17 cellular contexts compared by ENCODE assay signal in genomic region chr10:17961551-17962422, GRCh38.
DNase-seq lines count a peak whose midpoint lies in the region; ATAC-seq and TF ChIP-seq lines count a peak whose summit lies in the region.
"Had no signal": no experiment of that assay in that cellular context is flagged by ENCODE, and none has a peak within 500 bp of the region (broad histone marks: within the 10 kb centered on the region; RNA-seq: fewer than 3 reads in every experiment).

No MANE protein-coding gene starts in this region.

- DNase-seq in EH (ENCODE audit: low read depth), result peak; percentile 31
- DNase-seq in NOMO-1 treated with DMSO at 0.1 percent for 48 hours (lab: John Stamatoyannopoulos, UW; ENCODE audit: unreplicated experiment), result peak; percentile 81
- DNase-seq in astrocyte of the spinal cord (ENCODE audit: low read depth, low spot score), result peak; percentile 33
- peak; percentile 16 for DNase-seq in kidney glomerular epithelial cell (lab: John Stamatoyannopoulos, UW)
- no peak for DNase-seq in AG08396 (ENCODE audit: low spot score)
- no peak for DNase-seq in SHP77 (lab: John Stamatoyannopoulos, UW)
- DNase-seq in activated CD8-positive, alpha-beta memory T cell treated with anti-CD3 and anti-CD28 coated beads for 24 hours, result no peak
- DNase-seq: activated CD4-positive, alpha-beta T cell treated with anti-CD3 and anti-CD28 coated beads for 48 hours; DMS 273 treated with DMSO at 0.1 percent for 48 hours; effector memory CD8-positive, alpha-beta T cell; gastrocnemius medialis; lower lobe of right lung; naive thymus-derived CD8-positive, alpha-beta T cell; NCI-H2107; psoas muscle; SHP77 treated with DMSO at 0.1 percent for 48 hours had no signal

- TF ChIP-seq CTCF in astrocyte of the spinal cord (IDR thresholded peaks at IDR 0.05; ENCODE audit: low read depth, low read length), result no peak

- ATAC-seq in HG02763 (IDR thresholded peaks at IDR 0.05; ENCODE audit: unreplicated experiment), result no peak
- ATAC-seq: effector memory CD8-positive, alpha-beta T cell; gastrocnemius medialis; lower lobe of right lung; naive thymus-derived CD8-positive, alpha-beta T cell; psoas muscle had no signal

- no peak overlapping the region for H3K4me3 ChIP-seq in astrocyte of the spinal cord (ENCODE audit: low read depth, low read length)
- H3K4me3 ChIP-seq: gastrocnemius medialis, lower lobe of right lung, psoas muscle had no signal

- in situ Hi-C loops in astrocyte of the spinal cord (cut with HindIII; ENCODE audit: low sequenced_read_pairs), result no loop called here

Comparison
In these comparisons a context has a peak if more than half of its experiments do, and no peak if none do; other contexts are left out.
1. DNase-seq: peak in EH (single experiment), NOMO-1 treated with DMSO at 0.1 percent for 48 hours (single experiment), astrocyte of the spinal cord (single experiment) and kidney glomerular epithelial cell (single experiment); none in AG08396 (single experiment), SHP77 (0 of 2) and activated CD8-positive, alpha-beta memory T cell treated with anti-CD3 and anti-CD28 coated beads for 24 hours (single experiment).